Comparison of ENCODE assay signal across 20 cellular contexts in genomic region chr22:39714321-39714720, GRCh38.
A peak's percentile ranks its signal among the peaks of the same experiment; 100 is the strongest.
DNase-seq lines count a peak whose midpoint lies in the region; ATAC-seq, FAIRE-seq and TF ChIP-seq lines count a peak whose summit lies in the region.
"Had no signal": no experiment of that assay in that cellular context is flagged by ENCODE, and none has a peak within 500 bp of the region (broad histone marks: within the 10 kb centered on the region; RNA-seq: fewer than 3 reads in every experiment).

No MANE protein-coding gene starts in this region.

- H3K4me2 ChIP-seq in H1 (ENCODE audit: insufficient read depth in 1 of 2, low read depth in 2 of 2, low read length in 2 of 2) (no peak overlapping the region), neural progenitor cell (no peak overlapping the region)
- H3K4me2 ChIP-seq: BLaER1 had no signal

- H3F3A ChIP-seq in neural progenitor cell (ENCODE audit: low read depth) = peaks cover 11% of the 10 kb centered on the region

- H3K4me3 ChIP-seq in heart right ventricle (no peak overlapping the region), H1 (ENCODE audit: extremely low read depth in 1 of 4, insufficient read depth in 2 of 4, low read depth in 3 of 4, low read length in 4 of 4) (no peak overlapping the region), neural progenitor cell (no peak overlapping the region), breast epithelium (no peak overlapping the region)
- H3K4me3 ChIP-seq: BLaER1, GM12878 had no signal

- TF ChIP-seq EP300 in H1 (IDR thresholded peaks at IDR 0.05; ENCODE audit: borderline replicate concordance in 1 of 2, low read depth in 2 of 2, low read length in 2 of 2) = no peak

- WGBS in heart right ventricle, 2 donors = 90 to 97% methylated on average over 8 of the region's 8 CpGs
- WGBS in H1 (ENCODE audit: extremely low coverage in 1 of 2, insufficient coverage in 1 of 2, insufficient read length in 1 of 2, insufficient replicate concordance in 2 of 2, low coverage in 1 of 2, low lambda C conversion rate in 2 of 2, missing lambda C conversion rate in 1 of 2), 2 experiments = 83% methylated on average over 8 of the region's 8 CpGs; no CpG with 5 or more reads in 1 of the 2 experiments

- no peaks in the 10 kb centered on the region for H3K36me3 Mint-ChIP-seq in neural progenitor cell
- no peaks in the 10 kb centered on the region for H3K36me3 Mint-ChIP-seq in stimulated activated effector memory CD8-positive, alpha-beta T cell treated with anti-CD3 and anti-CD28 coated beads, Interleukin-12 subunit alpha, Interleukin-12 subunit beta, amount 100 ng/mL, for 72 hours

- H4K20me1 ChIP-seq in H1 (replicated peaks in 1 of 2; ENCODE audit: control insufficient read depth in 1 of 2, insufficient read depth in 2 of 2, low read length in 2 of 2) = peaks cover 0 to 2% of the 10 kb centered on the region in 2 experiments
- peaks cover 6% of the 10 kb centered on the region for H4K20me1 ChIP-seq in neural progenitor cell (ENCODE audit: low read depth)
- H4K20me1 ChIP-seq: BLaER1 had no signal

- peaks cover 48% of the 10 kb centered on the region for H3K4me1 Mint-ChIP-seq in neural progenitor cell
- peaks cover 3% of the 10 kb centered on the region for H3K4me1 Mint-ChIP-seq in stimulated activated effector memory CD8-positive, alpha-beta T cell treated with anti-CD3 and anti-CD28 coated beads, Interleukin-12 subunit alpha, Interleukin-12 subunit beta, amount 100 ng/mL, for 72 hours

- H2BK5ac ChIP-seq in H1 (ENCODE audit: low read depth, low read length) = no peak overlapping the region

- H3K4me1 ChIP-seq in heart right ventricle (peaks cover 0 to 10% (median 0%) of the 10 kb centered on the region in 9 donors), H1 (replicated peaks in 1 of 4; ENCODE audit: control insufficient read depth in 3 of 4, insufficient read depth in 4 of 4, low read length in 3 of 4) (peaks cover 0 to 4% (median 1%) of the 10 kb centered on the region in 4 experiments; a peak in 3 of 7 replicates), neural progenitor cell (peaks cover 14% of the 10 kb centered on the region), breast epithelium (no peaks in the 10 kb centered on the region)

- H3K27ac ChIP-seq in heart right ventricle (no peak overlapping the region), H1 (ENCODE audit: low read depth, low read length) (no peak overlapping the region), neural progenitor cell (no peak overlapping the region), breast epithelium (no peak overlapping the region)
- H3K27ac ChIP-seq: BLaER1 had no signal

- H3K4me3 Mint-ChIP-seq in neural progenitor cell = peak overlapping the region; percentile 7
- no peak overlapping the region for H3K4me3 Mint-ChIP-seq in stimulated activated effector memory CD8-positive, alpha-beta T cell treated with anti-CD3 and anti-CD28 coated beads, Interleukin-12 subunit alpha, Interleukin-12 subunit beta, amount 100 ng/mL, for 72 hours
- H3K4me3 Mint-ChIP-seq: HFFc6 had no signal

- H3K79me1 ChIP-seq in H1 (ENCODE audit: low read depth, low read length) = no peaks in the 10 kb centered on the region

- H3K56ac ChIP-seq in H1 (replicated peaks; ENCODE audit: insufficient read length, low read depth, low read length) = no peak overlapping the region

- no peaks in the 10 kb centered on the region for H3K9me3 ChIP-seq in heart right ventricle
- H3K9me3 ChIP-seq in H1 (ENCODE audit: insufficient read depth in 2 of 2, low read depth in 1 of 2, low read length in 1 of 2) = no peaks in the 10 kb centered on the region
- H3K9me3 ChIP-seq in neural progenitor cell (ENCODE audit: low read depth) = no peaks in the 10 kb centered on the region
- H3K9me3 ChIP-seq in breast epithelium = no peaks in the 10 kb centered on the region
- H3K9me3 ChIP-seq: BLaER1 had no signal

- peak overlapping the region; percentile 89 for H3K27ac Mint-ChIP-seq in neural progenitor cell
- no peak overlapping the region for H3K27ac Mint-ChIP-seq in stimulated activated effector memory CD8-positive, alpha-beta T cell treated with anti-CD3 and anti-CD28 coated beads, Interleukin-12 subunit alpha, Interleukin-12 subunit beta, amount 100 ng/mL, for 72 hours
- H3K27ac Mint-ChIP-seq: HFFc6 had no signal

- no peaks in the 10 kb centered on the region for H3K9me3 Mint-ChIP-seq in neural progenitor cell
- no peaks in the 10 kb centered on the region for H3K9me3 Mint-ChIP-seq in stimulated activated effector memory CD8-positive, alpha-beta T cell treated with anti-CD3 and anti-CD28 coated beads, Interleukin-12 subunit alpha, Interleukin-12 subunit beta, amount 100 ng/mL, for 72 hours
- H3K9me3 Mint-ChIP-seq: HFFc6 had no signal

- H3K18ac ChIP-seq in H1 (ENCODE audit: extremely low read depth, low read length) = no peak overlapping the region

- H2BK20ac ChIP-seq in H1 (ENCODE audit: low read length) = no peak overlapping the region

- H3K4ac ChIP-seq in H1 (replicated peaks; ENCODE audit: insufficient read length, low read depth, low read length) = no peak overlapping the region

- H3K23me2 ChIP-seq in H1 (ENCODE audit: low read depth, low read length) = 0 out of 2 replicates have a peak, but pooled peaks cover 2% of the 10 kb centered on the region

- no peaks in the 10 kb centered on the region for H3K79me2 ChIP-seq in H1 (ENCODE audit: control insufficient read depth in 1 of 2, insufficient read depth in 2 of 2, low read length in 2 of 2)
- no peaks in the 10 kb centered on the region for H3K79me2 ChIP-seq in neural progenitor cell (ENCODE audit: low read depth)

- TF ChIP-seq CTCF in heart right ventricle (IDR thresholded peaks at IDR 0.05) = no peak
- TF ChIP-seq CTCF in H1 (IDR thresholded peaks at IDR 0.05; ENCODE audit: control extremely low read depth in 1 of 3, insufficient read depth in 1 of 3, low read depth in 1 of 3, low read length in 3 of 3) = no peak
- TF ChIP-seq CTCF in neural progenitor cell (IDR thresholded peaks at IDR 0.05) = no peak
- no peak for TF ChIP-seq CTCF in breast epithelium (IDR thresholded peaks at IDR 0.05)

- no peak for TF ChIP-seq POLR2A in H1 (IDR thresholded peaks at IDR 0.05; ENCODE audit: control extremely low read depth in 1 of 2, low read depth in 2 of 2, low read length in 2 of 2)
- TF ChIP-seq POLR2A in breast epithelium (IDR thresholded peaks at IDR 0.05) = no peak

- CTCF ChIA-PET in H1 (lab: Charles Lee; ENCODE audit: partially characterized antibody) = interaction anchor here (0.8 to 2.7 kb wide), 2 partner anchors 12 to 27 kb away, joined by 3 to 7 read pairs; no protein-coding TSS in a partner anchor

- peak; percentile 50 for DNase-seq in Right ventricle myocardium inferior (ENCODE audit: missing footprints)
- no peak for DNase-seq in heart right ventricle
- DNase-seq in H1 (ENCODE audit: low read depth in 1 of 2, low spot score in 2 of 2) = no peak
- no peak for DNase-seq in neural progenitor cell (ENCODE audit: low spot score)
- DNase-seq in stimulated activated effector memory CD8-positive, alpha-beta T cell treated with anti-CD3 and anti-CD28 coated beads, Interleukin-12 subunit alpha, Interleukin-12 subunit beta, amount 100 ng/mL, for 72 hours (ENCODE audit: low spot score in 2 of 2) = no peak
- no peak for DNase-seq in breast epithelium (ENCODE audit: low spot score in 2 of 2)
- DNase-seq in cerebellar nuclear complex (lab: John Stamatoyannopoulos, UW) = no peak
- DNase-seq: 8988T, AML-193, Calu3, DMS 273 treated with DMSO at 0.1 percent for 48 hours, HCEC 1CT, HFFc6 had no signal

- no peak overlapping the region for H4K5ac ChIP-seq in H1 (ENCODE audit: insufficient read length, low read depth, low read length)

- no peak for TF ChIP-seq RAD21 in H1 (IDR thresholded peaks at IDR 0.05 in 1 of 2, conservative IDR thresholded peaks at IDR 0.05 in 1 of 2; ENCODE audit: low read depth in 2 of 2, low read length in 2 of 2)

- no peak overlapping the region for H2AK5ac ChIP-seq in H1 (ENCODE audit: low read depth, low read length)

- no peak overlapping the region for H3K23ac ChIP-seq in H1 (ENCODE audit: insufficient read length)

- peaks cover 8% of the 10 kb centered on the region for H3K27me3 Mint-ChIP-seq in neural progenitor cell (ENCODE audit: insufficient read depth, low read depth)

- H3K36me3 ChIP-seq in heart right ventricle = no peaks in the 10 kb centered on the region
- H3K36me3 ChIP-seq in H1 (ENCODE audit: control insufficient read depth in 2 of 4, insufficient read depth in 4 of 4, low read length in 3 of 4) = no peaks in the 10 kb centered on the region
- no peaks in the 10 kb centered on the region for H3K36me3 ChIP-seq in neural progenitor cell
- no peaks in the 10 kb centered on the region for H3K36me3 ChIP-seq in breast epithelium
- H3K36me3 ChIP-seq: BLaER1 had no signal

- intact Hi-C loops in Right ventricle myocardium inferior (cut with DNase I) (no loop called here), heart right ventricle (cut with DNase I) (loop anchor here in 1 of 10 donors (10.0 kb wide), 1 partner anchor 310 kb away; no protein-coding TSS in a partner anchor), breast epithelium (cut with DNase I; ENCODE audit: low total_unique reads) (no loop called here)

- H2BK120ac ChIP-seq in H1 (replicated peaks; ENCODE audit: low read depth, low read length) = no peak overlapping the region

- no peak overlapping the region for H3K9ac ChIP-seq in H1 (replicated peaks in 1 of 4; ENCODE audit: extremely low read depth in 1 of 4, low read depth in 3 of 4, low read length in 3 of 4)
- H3K9ac ChIP-seq in neural progenitor cell = no peak overlapping the region
- H3K9ac ChIP-seq: BLaER1 had no signal

- no peak overlapping the region for H2BK12ac ChIP-seq in H1 (ENCODE audit: low read depth, low read length)

- ATAC-seq in Right ventricle myocardium inferior (no peak), heart right ventricle (no peak), GM18517 (IDR thresholded peaks at IDR 0.05; ENCODE audit: unreplicated experiment) (no peak)
- peak; percentile 31 for ATAC-seq in stimulated activated effector memory CD8-positive, alpha-beta T cell treated with anti-CD3 and anti-CD28 coated beads, Interleukin-12 subunit alpha, Interleukin-12 subunit beta, amount 100 ng/mL, for 72 hours
- ATAC-seq: GM12878, HepG2 had no signal

- POLR2A ChIA-PET in H1 (lab: Charles Lee; ENCODE audit: partially characterized antibody) = no interaction called here

- H2AFZ ChIP-seq in H1 (ENCODE audit: low read length) (no peak overlapping the region), neural progenitor cell (replicated peaks) (no peak overlapping the region)

- H3K27me3 ChIP-seq in heart right ventricle (peaks cover 0 to 48% (median 23%) of the 10 kb centered on the region in 7 donors), H1 (replicated peaks in 1 of 4; ENCODE audit: control insufficient read depth in 3 of 4, extremely low read depth in 1 of 4, insufficient read depth in 3 of 4, low read length in 3 of 4) (no peaks in the 10 kb centered on the region; a peak in 1 of 7 replicates), neural progenitor cell (peaks cover 11% of the 10 kb centered on the region), breast epithelium (no peaks in the 10 kb centered on the region)
- H3K27me3 ChIP-seq: BLaER1 had no signal

- no peak overlapping the region for H3K14ac ChIP-seq in H1 (ENCODE audit: insufficient read length)

- no peak overlapping the region for H4K91ac ChIP-seq in H1 (replicated peaks; ENCODE audit: insufficient read length, low read length)

- no peak for FAIRE-seq in H1 (lab: Jason Lieb, UNC)
- FAIRE-seq: GM12878, GM18507, GM19239, HepG2, HTR-8/SVneo had no signal

- peak overlapping the region; percentile 63; the same call in 1 of the 2 replicates for H2BK15ac ChIP-seq in H1 (ENCODE audit: low read length)

- no peak overlapping the region for H4K8ac ChIP-seq in H1 (ENCODE audit: extremely low read depth, insufficient read depth, low read length)
